8 cellular contexts compared by ENCODE assay signal in genomic region chr3:113783463-113783862, GRCh38. TPM values are rescaled to one million over a fixed set of nuclear protein-coding genes. Genes with fewer than 3 reads are reported as not detected.
DNase-seq lines count a peak whose midpoint lies in the region; ATAC-seq, FAIRE-seq and TF ChIP-seq lines count a peak whose summit lies in the region.

No MANE protein-coding gene starts in this region.

- H3K27me3 ChIP-seq in astrocyte (ENCODE audit: insufficient read depth, low read length), result no peaks in the 10 kb centered on the region
- no peaks in the 10 kb centered on the region for H3K27me3 ChIP-seq in pancreas
- no peaks in the 10 kb centered on the region for H3K27me3 ChIP-seq in BE2C
- H3K27me3 ChIP-seq in CD8-positive, alpha-beta T cell (ENCODE audit: insufficient read depth, low read length), result no peaks in the 10 kb centered on the region
- H3K27me3 ChIP-seq in small intestine (ENCODE audit: control insufficient read depth in 2 of 2, insufficient read depth in 2 of 2, low read length in 2 of 2), result no peaks in the 10 kb centered on the region

- H3K9me3 ChIP-seq in astrocyte (ENCODE audit: insufficient read depth, low read depth, low read length) (no peaks in the 10 kb centered on the region), pancreas (no peaks in the 10 kb centered on the region), BE2C (no peaks in the 10 kb centered on the region), small intestine (ENCODE audit: control insufficient read depth, low read depth) (no peaks in the 10 kb centered on the region)
- H3K9me3 ChIP-seq in CD8-positive, alpha-beta T cell (ENCODE audit: low read length), result no peaks in the 10 kb centered on the region

- peak overlapping the region; percentile 68 for H3K4me2 ChIP-seq in astrocyte (ENCODE audit: low read length)

- no peaks in the 10 kb centered on the region for H4K20me1 ChIP-seq in astrocyte (ENCODE audit: insufficient read depth, low read length)

- H3K36me3 ChIP-seq in astrocyte (ENCODE audit: insufficient read depth, low read length), result peaks cover 3% of the 10 kb centered on the region
- peaks cover 0 to 8% (median 0%) of the 10 kb centered on the region in 3 donors for H3K36me3 ChIP-seq in pancreas
- H3K36me3 ChIP-seq in BE2C, result peaks cover 5% of the 10 kb centered on the region
- no peaks in the 10 kb centered on the region for H3K36me3 ChIP-seq in CD8-positive, alpha-beta T cell (ENCODE audit: insufficient read depth, low read length)
- peaks cover 0 to under 1% of the 10 kb centered on the region in 2 donors for H3K36me3 ChIP-seq in small intestine (ENCODE audit: control insufficient read depth in 2 of 2, insufficient read depth in 2 of 2, low read length in 2 of 2)

- no peaks in the 10 kb centered on the region for H3K79me2 ChIP-seq in astrocyte (ENCODE audit: insufficient read depth, low read length)

- peaks cover 5% of the 10 kb centered on the region for H3K36me3 Mint-ChIP-seq in astrocyte (ENCODE audit: low read depth, unreplicated experiment)
- H3K36me3 Mint-ChIP-seq in CD8-positive, alpha-beta T cell, result peaks cover 38% of the 10 kb centered on the region

- H3K4me3 Mint-ChIP-seq in astrocyte (ENCODE audit: unreplicated experiment), result no peak overlapping the region
- no peak overlapping the region for H3K4me3 Mint-ChIP-seq in stimulated activated naive CD8-positive, alpha-beta T cell treated with anti-CD3 and anti-CD28 coated beads, Interleukin-15, amount 100 ng/mL, for 72 hours
- no peak overlapping the region for H3K4me3 Mint-ChIP-seq in CD8-positive, alpha-beta T cell

- intact Hi-C loops in pancreas (cut with DNase I), result no loop called here
- intact Hi-C loops in CD8-positive, alpha-beta T cell (cut with DNase I, micrococcal nuclease), result loop anchor here in 1 of 2 experiments (5.0 kb wide), 1 partner anchor 36 kb away; the partner anchor contains the start of genes ATP6V1A and NAA50

- FAIRE-seq in astrocyte (lab: Jason Lieb, UNC) (peak; percentile 95), pancreas (lab: Jason Lieb, UNC) (peak; percentile 51), small intestine (lab: Jason Lieb, UNC) (no peak)

- peak; percentile 38 for ATAC-seq in GM18858 (IDR thresholded peaks at IDR 0.05; ENCODE audit: unreplicated experiment)
- ATAC-seq in HG03432 (IDR thresholded peaks at IDR 0.05; ENCODE audit: unreplicated experiment), result peak; percentile 78
- ATAC-seq in pancreas, result peak in 2 of 4 donors; percentile 51
- no peak for ATAC-seq in stimulated activated naive CD8-positive, alpha-beta T cell treated with anti-CD3 and anti-CD28 coated beads, Interleukin-15, amount 100 ng/mL, for 72 hours
- ATAC-seq in CD8-positive, alpha-beta T cell, result no peak

- no peaks in the 10 kb centered on the region for H3K27me3 Mint-ChIP-seq in astrocyte (ENCODE audit: low read depth, unreplicated experiment)
- no peaks in the 10 kb centered on the region for H3K27me3 Mint-ChIP-seq in stimulated activated naive CD8-positive, alpha-beta T cell treated with anti-CD3 and anti-CD28 coated beads, Interleukin-15, amount 100 ng/mL, for 72 hours
- no peaks in the 10 kb centered on the region for H3K27me3 Mint-ChIP-seq in CD8-positive, alpha-beta T cell (ENCODE audit: low read depth)

- DNase-seq in astrocyte (ENCODE audit: low read depth) (peak; percentile 98), pancreas (no peak), BE2C (no peak), small intestine (no peak)
- DNase-seq in stimulated activated naive CD8-positive, alpha-beta T cell treated with anti-CD3 and anti-CD28 coated beads, Interleukin-15, amount 100 ng/mL, for 72 hours, result no peak
- DNase-seq in CD8-positive, alpha-beta T cell, result no peak

- peak overlapping the region; percentile 71 for H3K9ac ChIP-seq in astrocyte (ENCODE audit: low read length)

- no peak for TF ChIP-seq CTCF in astrocyte (IDR thresholded peaks at IDR 0.05; ENCODE audit: insufficient read depth, low read depth, low read length)
- no peak for TF ChIP-seq CTCF in pancreas (IDR thresholded peaks at IDR 0.05)
- TF ChIP-seq CTCF in BE2C (IDR thresholded peaks at IDR 0.05; ENCODE audit: low read depth, low read length), result no peak
- no peak for TF ChIP-seq CTCF in CD8-positive, alpha-beta T cell (IDR thresholded peaks at IDR 0.05)

- CTCF ChIA-PET in CD8-positive, alpha-beta T cell (lab: Charles Lee), result no interaction called here

- H3K27ac Mint-ChIP-seq in astrocyte (ENCODE audit: unreplicated experiment), result peak overlapping the region; percentile 100
- no peak overlapping the region for H3K27ac Mint-ChIP-seq in stimulated activated naive CD8-positive, alpha-beta T cell treated with anti-CD3 and anti-CD28 coated beads, Interleukin-15, amount 100 ng/mL, for 72 hours
- H3K27ac Mint-ChIP-seq in CD8-positive, alpha-beta T cell, result no peak overlapping the region

- peak overlapping the region; percentile 95 for H3K27ac ChIP-seq in astrocyte (ENCODE audit: low read depth, low read length)
- H3K27ac ChIP-seq in pancreas, result no peak overlapping the region
- no peak overlapping the region for H3K27ac ChIP-seq in CD8-positive, alpha-beta T cell (ENCODE audit: low read depth, low read length)
- no peak overlapping the region for H3K27ac ChIP-seq in small intestine (ENCODE audit: low read depth in 1 of 2, low read length in 1 of 2)

- H3K9me3 Mint-ChIP-seq in astrocyte (ENCODE audit: unreplicated experiment), result no peaks in the 10 kb centered on the region
- no peaks in the 10 kb centered on the region for H3K9me3 Mint-ChIP-seq in stimulated activated naive CD8-positive, alpha-beta T cell treated with anti-CD3 and anti-CD28 coated beads, Interleukin-15, amount 100 ng/mL, for 72 hours
- H3K9me3 Mint-ChIP-seq in CD8-positive, alpha-beta T cell, result no peaks in the 10 kb centered on the region

- POLR2A ChIA-PET in CD8-positive, alpha-beta T cell (lab: Charles Lee), result no interaction called here

- peaks cover 11% of the 10 kb centered on the region for H3K4me1 ChIP-seq in astrocyte (ENCODE audit: insufficient read depth, low read length)
- H3K4me1 ChIP-seq in pancreas, result no peaks in the 10 kb centered on the region
- no peaks in the 10 kb centered on the region for H3K4me1 ChIP-seq in BE2C
- H3K4me1 ChIP-seq in CD8-positive, alpha-beta T cell (ENCODE audit: insufficient read depth, low read length), result no peaks in the 10 kb centered on the region
- H3K4me1 ChIP-seq in small intestine (ENCODE audit: control insufficient read depth in 2 of 2, insufficient read depth in 1 of 2, low read depth in 1 of 2, low read length in 1 of 2), result no peaks in the 10 kb centered on the region

- no peak overlapping the region for H2AFZ ChIP-seq in astrocyte (ENCODE audit: low read depth, low read length)

- H3K4me3 ChIP-seq in astrocyte (ENCODE audit: insufficient read depth, low read depth, low read length), result no peak overlapping the region
- no peak overlapping the region for H3K4me3 ChIP-seq in pancreas
- no peak overlapping the region for H3K4me3 ChIP-seq in BE2C (ENCODE audit: low read depth, low read length)
- H3K4me3 ChIP-seq in CD8-positive, alpha-beta T cell (ENCODE audit: low read depth, low read length), result no peak overlapping the region
- H3K4me3 ChIP-seq in small intestine (ENCODE audit: low read depth in 1 of 2, low read length in 2 of 2), result no peak overlapping the region

- H3K4me1 Mint-ChIP-seq in astrocyte (ENCODE audit: low read depth, unreplicated experiment), result peaks cover 12% of the 10 kb centered on the region
- H3K4me1 Mint-ChIP-seq in stimulated activated naive CD8-positive, alpha-beta T cell treated with anti-CD3 and anti-CD28 coated beads, Interleukin-15, amount 100 ng/mL, for 72 hours, result peaks cover 5% of the 10 kb centered on the region
- peaks cover 3% of the 10 kb centered on the region for H3K4me1 Mint-ChIP-seq in CD8-positive, alpha-beta T cell (ENCODE audit: low read depth)

RNA-seq across cellular contexts. Expression of gene ATP6V1A, which starts 36.6 kb away (rescaled TPM):
- total RNA-seq in astrocyte, result 123 and 129 TPM in 2 replicates
- 10 to 100 TPM; 20.3 to 44.7 (median 34.2) TPM for total RNA-seq in pancreas
- 10 to 100 TPM in 1 of 2 donors, 1 to 10 TPM in 1; 5.9 to 14.7 TPM for polyA plus RNA-seq in pancreas
- polyA plus RNA-seq in BE2C (2012; ENCODE audit: insufficient read depth, insufficient read length, low read depth), result 24.4 TPM
- 10 to 100 TPM; 10.7 to 11.1 TPM for total RNA-seq in CD8-positive, alpha-beta T cell
- 10 to 100 TPM; 13.8 to 19.4 (median 15.9) TPM for polyA plus RNA-seq in small intestine

RNA-seq across cellular contexts. Expression of gene NAA50, which starts 37.4 kb away (rescaled TPM):
- total RNA-seq in astrocyte (141 and 151 TPM in 2 replicates), pancreas (10 to 100 TPM; 26.4 to 46.2 (median 40.5) TPM)
- polyA plus RNA-seq in pancreas (10 to 100 TPM in 1 of 2 donors, 1 to 10 TPM in 1; 8.4 to 19.8 TPM), small intestine (10 to 100 TPM; 17.0 to 56.7 (median 25.3) TPM)
- 115 TPM for polyA plus RNA-seq in BE2C (2012; ENCODE audit: insufficient read depth, insufficient read length, low read depth)
- 10 to 100 TPM; 97.3 to 98.9 TPM for total RNA-seq in CD8-positive, alpha-beta T cell

RNA-seq across cellular contexts. Expression of gene GRAMD1C, which starts 55.1 kb away (rescaled TPM):
- total RNA-seq in astrocyte (3.7 TPM in 2 replicates), pancreas (10 to 100 TPM in 1 of 6 donors, 1 to 10 TPM in 5; 6.2 to 16.8 (median 8.6) TPM)
- polyA plus RNA-seq in pancreas (10 to 100 TPM; 16.0 to 21.7 TPM), small intestine (10 to 100 TPM in 2 of 3 donors, 1 to 10 TPM in 1; 5.5 to 25.9 (median 19.7) TPM)
- polyA plus RNA-seq in BE2C (2012; ENCODE audit: insufficient read depth, insufficient read length, low read depth), result not detected
- under 1 TPM; 0.65 to 1.00 TPM for total RNA-seq in CD8-positive, alpha-beta T cell

Comparison
In these comparisons a context has a peak if more than half of its experiments do, and no peak if none do; other contexts are left out.
1. ATAC-seq: peak in GM18858 (single experiment) and HG03432 (single experiment); none in stimulated activated naive CD8-positive, alpha-beta T cell treated with anti-CD3 and anti-CD28 coated beads, Interleukin-15, amount 100 ng/mL, for 72 hours (single experiment) and CD8-positive, alpha-beta T cell (single experiment).